ENCODE assay signal across 17 cellular contexts in the genomic region with DNA sequence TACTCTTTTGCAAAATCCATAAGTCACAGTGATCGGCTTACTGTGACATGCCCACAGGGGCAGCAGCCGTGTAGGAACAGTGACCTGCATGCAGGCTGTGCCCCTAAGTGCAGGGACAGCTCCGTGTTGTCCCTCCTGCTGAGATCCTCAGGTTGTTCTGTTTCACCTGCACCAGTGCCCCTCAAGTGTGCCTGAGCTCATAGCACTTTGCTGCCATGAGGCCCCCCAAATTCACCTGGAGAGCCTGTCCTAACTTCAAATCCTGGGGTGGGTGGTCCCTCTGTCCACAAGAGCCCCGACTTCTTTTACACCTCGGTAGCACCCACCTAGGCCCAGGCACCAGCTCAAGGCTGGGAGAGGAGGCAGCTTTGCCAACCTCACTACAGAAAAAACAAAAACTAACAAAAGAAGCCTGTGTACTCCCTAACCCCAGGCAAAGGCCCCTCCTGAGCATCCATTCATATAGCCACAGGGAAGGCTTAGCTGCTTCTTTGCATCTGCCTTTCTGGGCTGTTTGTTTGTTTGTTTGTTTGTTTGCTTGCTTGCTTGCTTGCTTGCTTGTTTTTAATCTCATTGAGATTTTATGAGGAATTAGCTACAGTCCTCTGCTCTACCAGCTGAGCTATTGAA.
A peak's percentile ranks its signal among the peaks of the same experiment; 100 is the strongest.
DNase-seq lines count a peak whose midpoint lies in the region; ATAC-seq and TF ChIP-seq lines count a peak whose summit lies in the region.
"Had no signal": no experiment of that assay in that cellular context is flagged by ENCODE, and none has a peak within 500 bp of the region (broad histone marks: within the 10 kb centered on the region; RNA-seq: fewer than 3 reads in every experiment).

No MANE protein-coding gene starts in this region.

- no peak overlapping the region for H3K27ac ChIP-seq in tibial artery
- H3K27ac ChIP-seq: colonic mucosa, epithelial cell of prostate, parathyroid adenoma, transverse colon had no signal

- CTCF ChIA-PET in activated CD4-positive, alpha-beta memory T cell treated with anti-CD3 and anti-CD28 coated beads for 36 hours (lab: Charles Lee) = interaction anchor here (0.6 to 1.9 kb wide), 10 partner anchors 15 to 286 kb away, joined by 3 to 11 read pairs (median 4); no protein-coding TSS in a partner anchor
- CTCF ChIA-PET in GM10248 (lab: Yijun Ruan, JAX) = interaction anchor here (1.4 to 1.5 kb wide), 2 partner anchors 35 to 58 kb away, joined by 3 to 5 read pairs; no protein-coding TSS in a partner anchor

- peak overlapping the region; percentile 87 to 95 (median 91) for H3K27ac Mint-ChIP-seq in CD14-positive monocyte
- peak overlapping the region; percentile 95 for H3K27ac Mint-ChIP-seq in activated CD4-positive, alpha-beta memory T cell treated with anti-CD3 and anti-CD28 coated beads for 36 hours

- peaks cover 0 to 3% (median 2%) of the 10 kb centered on the region in 7 donors for H3K9me3 Mint-ChIP-seq in CD14-positive monocyte
- H3K9me3 Mint-ChIP-seq in activated CD4-positive, alpha-beta memory T cell treated with anti-CD3 and anti-CD28 coated beads for 36 hours = peaks cover 9% of the 10 kb centered on the region

- H3K36me3 Mint-ChIP-seq in CD14-positive monocyte = peaks cover 13 to 15% of the 10 kb centered on the region in 2 donors
- peaks cover 13% of the 10 kb centered on the region for H3K36me3 Mint-ChIP-seq in activated CD4-positive, alpha-beta memory T cell treated with anti-CD3 and anti-CD28 coated beads for 36 hours

- H3K4me1 Mint-ChIP-seq in CD14-positive monocyte = peaks cover 59% of the 10 kb centered on the region
- H3K4me1 Mint-ChIP-seq in activated CD4-positive, alpha-beta memory T cell treated with anti-CD3 and anti-CD28 coated beads for 36 hours (ENCODE audit: low read depth) = peaks cover 70% of the 10 kb centered on the region

- no peak for ATAC-seq in HG02763 (IDR thresholded peaks at IDR 0.05; ENCODE audit: unreplicated experiment)

- intact Hi-C loops in CD14-positive monocyte (cut with micrococcal nuclease) (loop anchor here (2.0 to 5.0 kb wide), 5 partner anchors 18 to 275 kb away; a partner anchor contains a TSS), tibial artery (cut with DNase I; ENCODE audit: low total_unique reads) (no loop called here)
- intact Hi-C loops in activated CD4-positive, alpha-beta memory T cell treated with anti-CD3 and anti-CD28 coated beads for 36 hours (cut with micrococcal nuclease) = loop anchor here (1.0 kb wide), 4 partner anchors 16 to 272 kb away; no protein-coding TSS in a partner anchor

- no peaks in the 10 kb centered on the region for H3K27me3 ChIP-seq in H7 (ENCODE audit: control insufficient read depth, insufficient read depth, low read length)
- H3K27me3 ChIP-seq in tibial artery = no peaks in the 10 kb centered on the region
- H3K27me3 ChIP-seq: BE2C, colonic mucosa, left lung, transverse colon had no signal

- H3K9me3 ChIP-seq in tibial artery = peaks cover 0 to 7% (median 0%) of the 10 kb centered on the region in 3 donors
- H3K9me3 ChIP-seq: BE2C, colonic mucosa, transverse colon had no signal

- H3K36me3 ChIP-seq in H7 (replicated peaks; ENCODE audit: control insufficient read depth, insufficient read depth, low read length) (no peaks in the 10 kb centered on the region), tibial artery (no peaks in the 10 kb centered on the region)
- H3K36me3 ChIP-seq: BE2C, colonic mucosa, left lung, transverse colon had no signal

- H3K4me3 ChIP-seq in H7 (ENCODE audit: insufficient read depth, low read depth, low read length) (no peak overlapping the region), tibial artery (no peak overlapping the region)
- H3K4me3 ChIP-seq: colonic mucosa, left lung, transverse colon had no signal

- peaks cover 2 to 8% (median 5%) of the 10 kb centered on the region in 3 donors for H3K27me3 Mint-ChIP-seq in CD14-positive monocyte (ENCODE audit: low read depth in 3 of 3)
- H3K27me3 Mint-ChIP-seq in activated CD4-positive, alpha-beta memory T cell treated with anti-CD3 and anti-CD28 coated beads for 36 hours = no peaks in the 10 kb centered on the region

- no peak for TF ChIP-seq CTCF in CD14-positive monocyte (IDR thresholded peaks at IDR 0.05)
- TF ChIP-seq CTCF in tibial artery (IDR thresholded peaks at IDR 0.05) = no peak
- no peak for TF ChIP-seq CTCF in GM10248 (IDR thresholded peaks at IDR 0.05; ENCODE audit: control extremely low read depth, extremely low read depth, low read depth, missing control alignments)

- H3K4me3 Mint-ChIP-seq in CD14-positive monocyte = peak overlapping the region in 1 of 2 donors; percentile 42
- H3K4me3 Mint-ChIP-seq in activated CD4-positive, alpha-beta memory T cell treated with anti-CD3 and anti-CD28 coated beads for 36 hours = peak overlapping the region; percentile 9

- no peaks in the 10 kb centered on the region for H3K4me1 ChIP-seq in tibial artery
- H3K4me1 ChIP-seq: BE2C, colonic mucosa, parathyroid adenoma had no signal

- POLR2A ChIA-PET in activated CD4-positive, alpha-beta memory T cell treated with anti-CD3 and anti-CD28 coated beads for 36 hours (lab: Charles Lee) = interaction anchor here (0.6 to 4.2 kb wide), 18 partner anchors 10 to 278 kb away, joined by 3 to 50 read pairs (median 4); a partner anchor contains a TSS
- POLR2A ChIA-PET in GM10248 (lab: Yijun Ruan, JAX) = interaction anchor here (0.6 to 1.5 kb wide), 2 partner anchors 18 kb away, joined by 3 read pairs; no protein-coding TSS in a partner anchor

- DNase-seq in CD14-positive monocyte (ENCODE audit: low spot score) (no peak), H7 (peak; percentile 52), epidermal melanocyte (ENCODE audit: insufficient read length, low spot score) (peak; percentile 53), tibial artery (no peak), GM10248 (ENCODE audit: extremely low spot score) (no peak), NCI-H2081 treated with DMSO at 0.1 percent for 48 hours (lab: John Stamatoyannopoulos, UW) (no peak)
- no peak for DNase-seq in activated CD4-positive, alpha-beta memory T cell treated with anti-CD3 and anti-CD28 coated beads for 36 hours
- DNase-seq: BE2C, colonic mucosa, DMS153, left lung, NCI-H1048, NCI-H69, transverse colon had no signal

Comparison
In these comparisons a context has a peak if more than half of its experiments do, and no peak if none do; other contexts are left out.
1. DNase-seq: peak in H7 (single experiment) and epidermal melanocyte (single experiment); none in CD14-positive monocyte (single experiment), activated CD4-positive, alpha-beta memory T cell treated with anti-CD3 and anti-CD28 coated beads for 36 hours (single experiment), tibial artery (0 of 2), GM10248 (single experiment) and NCI-H2081 treated with DMSO at 0.1 percent for 48 hours (single experiment).